Comparison of ENCODE assay signal across 8 cellular contexts in genomic region chr16:89828199-89828869, GRCh38.
DNase-seq lines count a peak whose midpoint lies in the region.

TSS of gene SPIRE2 (plus strand) at chr16:89828475. CDS start at chr16:89828551, 76 bp downstream.

- DNase-seq in SIG-M5 treated with dmso at 0.1 percent for 504 hours (lab: John Stamatoyannopoulos, UW; ENCODE audit: unreplicated experiment) (peak; percentile 52), SIG-M5 (lab: John Stamatoyannopoulos, UW) (no peak), NCI-H345 treated with DMSO at 0.1 percent for 48 hours (lab: John Stamatoyannopoulos, UW; ENCODE audit: unreplicated experiment) (peak; percentile 8), medulla oblongata (ENCODE audit: extremely low spot score) (peak; percentile 52), OCI-M2 (lab: John Stamatoyannopoulos, UW; ENCODE audit: unreplicated experiment) (no peak)
- DNase-seq in activated CD8-positive, alpha-beta memory T cell treated with anti-CD3 and anti-CD28 coated beads for 48 hours (ENCODE audit: low read depth in 2 of 3, low spot score in 2 of 3): peak in 2 of 3 experiments; percentile 35 to 40
- peak; percentile 47 for DNase-seq in effector CD8-positive, alpha-beta T cell (lab: John Stamatoyannopoulos, UW)
- peak; percentile 29 to 52 (median 43) for DNase-seq in stimulated activated CD4-positive, alpha-beta T cell treated with anti-CD3 and anti-CD28 coated beads, TNF-alpha, amount 100 ng/mL, for 4 hours (ENCODE audit: low read depth in 3 of 3)

Comparison
In these comparisons a context has a peak if more than half of its experiments do, and no peak if none do; other contexts are left out.
1. DNase-seq: peak in SIG-M5 treated with dmso at 0.1 percent for 504 hours (single experiment), NCI-H345 treated with DMSO at 0.1 percent for 48 hours (single experiment), activated CD8-positive, alpha-beta memory T cell treated with anti-CD3 and anti-CD28 coated beads for 48 hours (2 of 3), effector CD8-positive, alpha-beta T cell (single experiment), medulla oblongata (single experiment) and stimulated activated CD4-positive, alpha-beta T cell treated with anti-CD3 and anti-CD28 coated beads, TNF-alpha, amount 100 ng/mL, for 4 hours (3 of 3); none in SIG-M5 (single experiment) and OCI-M2 (single experiment).